In genomic region chr10:32307609-32308008, GRCh38 we compare ENCODE assay signal across 13 cellular contexts. TPM values are rescaled to one million over a fixed set of nuclear protein-coding genes. Genes with fewer than 3 reads are reported as not detected.
DNase-seq lines count a peak whose midpoint lies in the region; ATAC-seq and TF ChIP-seq lines count a peak whose summit lies in the region.
"Had no signal": no experiment of that assay in that cellular context is flagged by ENCODE, and none has a peak within 500 bp of the region (broad histone marks: within the 10 kb centered on the region; RNA-seq: fewer than 3 reads in every experiment).

No MANE protein-coding gene starts in this region.

- TF ChIP-seq CTCF in cardiac muscle cell (IDR thresholded peaks at IDR 0.05; ENCODE audit: low read depth, low read length) (no peak), right atrium auricular region (IDR thresholded peaks at IDR 0.05) (no peak), left lung (IDR thresholded peaks at IDR 0.05) (no peak)

- no peaks in the 10 kb centered on the region for H3K27me3 Mint-ChIP-seq in T-cell

- H3K36me3 ChIP-seq in cardiac muscle cell (peaks cover 17% of the 10 kb centered on the region), right atrium auricular region (peaks cover 33% of the 10 kb centered on the region), left lung (peaks cover 0 to 33% of the 10 kb centered on the region in 2 donors), subcutaneous abdominal adipose tissue (ENCODE audit: control insufficient read depth in 5 of 5, insufficient read depth in 5 of 5, low read length in 5 of 5) (peaks cover 14 to 20% (median 18%) of the 10 kb centered on the region in 5 donors)

- H3K27ac ChIP-seq in cardiac muscle cell (peak overlapping the region; percentile 10), right atrium auricular region (no peak overlapping the region), left lung (peak overlapping the region in 1 of 2 donors; percentile 33), subcutaneous abdominal adipose tissue (ENCODE audit: low read depth, low read length) (peak overlapping the region; percentile 42)
- H3K27ac ChIP-seq: hepatocyte had no signal

- H3K4me1 Mint-ChIP-seq in T-cell: peaks cover 72 to 80% (median 78%) of the 10 kb centered on the region in 3 donors

- H3K4me1 ChIP-seq in cardiac muscle cell (ENCODE audit: low read depth): peaks cover 12% of the 10 kb centered on the region
- peaks cover 0 to 37% of the 10 kb centered on the region in 2 donors for H3K4me1 ChIP-seq in right atrium auricular region
- H3K4me1 ChIP-seq in left lung: peaks cover 3 to 35% of the 10 kb centered on the region in 2 donors
- H3K4me1 ChIP-seq in subcutaneous abdominal adipose tissue (ENCODE audit: control insufficient read depth in 5 of 5, insufficient read depth in 5 of 5, low read length in 5 of 5): peaks cover 2 to 32% (median 23%) of the 10 kb centered on the region in 5 donors

- POLR2A ChIA-PET in T-cell (lab: Charles Lee): interaction anchor here in 1 of 2 donors (0.5 to 0.7 kb wide), 2 partner anchors 23 to 28 kb away, joined by 4 read pairs; no protein-coding TSS in a partner anchor

- no peak overlapping the region for H3K9ac ChIP-seq in subcutaneous abdominal adipose tissue (ENCODE audit: low read length in 5 of 5)

- H3K9me3 ChIP-seq in cardiac muscle cell (ENCODE audit: low read depth) (no peaks in the 10 kb centered on the region), right atrium auricular region (no peaks in the 10 kb centered on the region), left lung (no peaks in the 10 kb centered on the region), subcutaneous abdominal adipose tissue (ENCODE audit: control insufficient read depth in 5 of 5, low read length in 5 of 5) (no peaks in the 10 kb centered on the region)

- H3K4me3 ChIP-seq in cardiac muscle cell (no peak overlapping the region), right atrium auricular region (no peak overlapping the region), left lung (no peak overlapping the region), subcutaneous abdominal adipose tissue (ENCODE audit: low read depth in 1 of 5, low read length in 5 of 5) (no peak overlapping the region)
- H3K4me3 ChIP-seq: hepatocyte had no signal

- H3K4me3 Mint-ChIP-seq in T-cell: peak overlapping the region; percentile 14 to 56 (median 43)

- CTCF ChIA-PET in T-cell (lab: Charles Lee): interaction anchor here (0.5 to 0.7 kb wide), 3 partner anchors 9 to 50 kb away, joined by 3 to 8 read pairs (median 5); no protein-coding TSS in a partner anchor

- no peak for DNase-seq in cardiac muscle cell (ENCODE audit: low read depth in 1 of 2, low spot score in 1 of 2)
- no peak for DNase-seq in right atrium auricular region (ENCODE audit: low spot score)
- no peak for DNase-seq in T-cell
- DNase-seq in left lung: no peak
- DNase-seq in NOMO-1 treated with DMSO at 0.1 percent for 48 hours (lab: John Stamatoyannopoulos, UW; ENCODE audit: unreplicated experiment): no peak
- DNase-seq in activated CD8-positive, alpha-beta memory T cell treated with anti-CD3 and anti-CD28 coated beads, Interleukin-2, amount 50 U/mL, for 4 hours: no peak
- DNase-seq: activated CD4-positive, alpha-beta T cell treated with anti-CD3 and anti-CD28 coated beads for 48 hours; NCI-H146; SIG-M5; T1000 had no signal

- H3K9me3 Mint-ChIP-seq in T-cell: no peaks in the 10 kb centered on the region

- no peaks in the 10 kb centered on the region for H3K27me3 ChIP-seq in cardiac muscle cell
- no peaks in the 10 kb centered on the region for H3K27me3 ChIP-seq in right atrium auricular region
- no peaks in the 10 kb centered on the region for H3K27me3 ChIP-seq in left lung
- no peaks in the 10 kb centered on the region for H3K27me3 ChIP-seq in subcutaneous abdominal adipose tissue (ENCODE audit: control insufficient read depth in 5 of 5, insufficient read depth in 4 of 5, low read length in 5 of 5)
- H3K27me3 ChIP-seq: hepatocyte had no signal

- H3K36me3 Mint-ChIP-seq in T-cell: peaks cover 38% of the 10 kb centered on the region

- intact Hi-C loops in left lung (cut with DNase I): no loop called here

- peak overlapping the region; percentile 58 to 62 for H3K27ac Mint-ChIP-seq in T-cell

- ATAC-seq in T-cell (replicated peaks in 1 of 4) (no peak), left lung (peak; percentile 64), HG03342 (IDR thresholded peaks at IDR 0.05; ENCODE audit: unreplicated experiment) (no peak)

RNA-seq across cellular contexts. Expression of gene EPC1, which starts 39.3 kb away (rescaled TPM):
- 24.0 and 25.4 TPM in 2 replicates for total RNA-seq in cardiac muscle cell
- polyA plus RNA-seq in cardiac muscle cell: 12.9 and 14.4 TPM in 2 replicates
- 10 to 100 TPM; 19.5 to 20.1 TPM for total RNA-seq in right atrium auricular region
- 100 to 1,000 TPM in 3 of 5 donors, 10 to 100 TPM in 2; 88.0 to 161 (median 101) TPM for total RNA-seq in T-cell
- total RNA-seq in left lung: 10 to 100 TPM; 27.0 to 40.1 TPM

Comparison
In these comparisons a context has a peak if more than half of its experiments do, and no peak if none do; other contexts are left out.
1. H3K27ac ChIP-seq: peak in cardiac muscle cell (single experiment) and subcutaneous abdominal adipose tissue (single experiment); none in right atrium auricular region (0 of 2).